ENCODE assay signal across 14 cellular contexts in genomic region chr12:52164624-52165023, GRCh38. TPM values are rescaled to one million over a fixed set of nuclear protein-coding genes. Genes with fewer than 3 reads are reported as not detected.
DNase-seq lines count a peak whose midpoint lies in the region; ATAC-seq and TF ChIP-seq lines count a peak whose summit lies in the region.
"Had no signal": no experiment of that assay in that cellular context is flagged by ENCODE, and none has a peak within 500 bp of the region (broad histone marks: within the 10 kb centered on the region; RNA-seq: fewer than 3 reads in every experiment).

No MANE protein-coding gene starts in this region.

- CTCF ChIA-PET in activated CD4-positive, alpha-beta memory T cell treated with anti-CD3 and anti-CD28 coated beads, Interleukin-2, amount 10 ng/mL, durations not matched to agents 7 days and 5 days (lab: Charles Lee) = no interaction called here

- H3K4me3 Mint-ChIP-seq in T-helper 17 cell = no peak overlapping the region
- no peak overlapping the region for H3K4me3 Mint-ChIP-seq in mesothelial cell of epicardium
- H3K4me3 Mint-ChIP-seq in activated CD4-positive, alpha-beta memory T cell treated with anti-CD3 and anti-CD28 coated beads, Interleukin-2, amount 10 ng/mL, durations not matched to agents 7 days and 5 days = no peak overlapping the region
- H3K4me3 Mint-ChIP-seq: activated naive CD8-positive, alpha-beta T cell treated with anti-CD3 and anti-CD28 coated beads, Interleukin-2, amount 10 ng/mL, durations not matched to agents 7 days and 5 days had no signal

- no peak overlapping the region for H3K4me3 ChIP-seq in ascending aorta
- H3K4me3 ChIP-seq: esophagus muscularis mucosa, SK-N-MC had no signal

- H3K4me1 ChIP-seq in ascending aorta = no peaks in the 10 kb centered on the region

- H3K36me3 ChIP-seq in ascending aorta = no peaks in the 10 kb centered on the region
- H3K36me3 ChIP-seq: esophagus muscularis mucosa had no signal

- ATAC-seq in T-helper 17 cell = no peak

- POLR2A ChIA-PET in activated CD4-positive, alpha-beta memory T cell treated with anti-CD3 and anti-CD28 coated beads, Interleukin-2, amount 10 ng/mL, durations not matched to agents 7 days and 5 days (lab: Charles Lee) = no interaction called here

- DNase-seq in Daoy (ENCODE audit: low read depth) (peak; percentile 47), LoVo (ENCODE audit: low spot score) (peak; percentile 75), T-helper 17 cell (no peak), mesothelial cell of epicardium (ENCODE audit: low spot score in 2 of 2, unreplicated experiment in 2 of 2) (no peak), iPS-NIHi11 (ENCODE audit: low spot score) (no peak), ascending aorta (ENCODE audit: low spot score in 2 of 2) (no peak)
- DNase-seq in stimulated activated CD4-positive, alpha-beta T cell treated with anti-CD3 and anti-CD28 coated beads, Interleukin-1b, Interleukin-23, amount 100 ng/mL, for 48 hours = no peak
- DNase-seq in activated CD4-positive, alpha-beta memory T cell treated with anti-CD3 and anti-CD28 coated beads, Interleukin-2, amount 10 ng/mL, durations not matched to agents 7 days and 5 days = no peak
- DNase-seq: activated CD4-positive, CD25-positive, alpha-beta regulatory T cell had no signal

- TF ChIP-seq CTCF in mesothelial cell of epicardium (IDR thresholded peaks at IDR 0.05; ENCODE audit: unreplicated experiment) = no peak
- TF ChIP-seq CTCF in ascending aorta (IDR thresholded peaks at IDR 0.05) = no peak

- H3K4me1 Mint-ChIP-seq in T-helper 17 cell = peaks cover 29% of the 10 kb centered on the region
- H3K4me1 Mint-ChIP-seq in mesothelial cell of epicardium = peaks cover 36% of the 10 kb centered on the region
- H3K4me1 Mint-ChIP-seq in activated CD4-positive, alpha-beta memory T cell treated with anti-CD3 and anti-CD28 coated beads, Interleukin-2, amount 10 ng/mL, durations not matched to agents 7 days and 5 days = peaks cover 43% of the 10 kb centered on the region

- H3K27ac Mint-ChIP-seq in T-helper 17 cell = peak overlapping the region; percentile 61
- peak overlapping the region; percentile 63 for H3K27ac Mint-ChIP-seq in mesothelial cell of epicardium
- no peak overlapping the region for H3K27ac Mint-ChIP-seq in activated CD4-positive, alpha-beta memory T cell treated with anti-CD3 and anti-CD28 coated beads, Interleukin-2, amount 10 ng/mL, durations not matched to agents 7 days and 5 days

- intact Hi-C loops in ascending aorta (cut with DNase I) = no loop called here

- no peak overlapping the region for H3K27ac ChIP-seq in ascending aorta
- H3K27ac ChIP-seq: esophagus muscularis mucosa, parathyroid adenoma, SK-N-MC had no signal

- H3K9me3 ChIP-seq in T-helper 17 cell (ENCODE audit: control insufficient read depth, low read length, poor library complexity, severe bottlenecking) (no peaks in the 10 kb centered on the region), ascending aorta (no peaks in the 10 kb centered on the region)
- H3K9me3 ChIP-seq: esophagus muscularis mucosa had no signal

- H3K36me3 Mint-ChIP-seq in T-helper 17 cell (ENCODE audit: low read depth) = no peaks in the 10 kb centered on the region
- H3K36me3 Mint-ChIP-seq in mesothelial cell of epicardium = no peaks in the 10 kb centered on the region
- H3K36me3 Mint-ChIP-seq in activated CD4-positive, alpha-beta memory T cell treated with anti-CD3 and anti-CD28 coated beads, Interleukin-2, amount 10 ng/mL, durations not matched to agents 7 days and 5 days (ENCODE audit: low read depth) = no peaks in the 10 kb centered on the region
- H3K36me3 Mint-ChIP-seq: activated naive CD8-positive, alpha-beta T cell treated with anti-CD3 and anti-CD28 coated beads, Interleukin-2, amount 10 ng/mL, durations not matched to agents 7 days and 5 days had no signal

- no peaks in the 10 kb centered on the region for H3K27me3 Mint-ChIP-seq in T-helper 17 cell
- no peaks in the 10 kb centered on the region for H3K27me3 Mint-ChIP-seq in mesothelial cell of epicardium (ENCODE audit: low read depth)
- peaks cover 3% of the 10 kb centered on the region for H3K27me3 Mint-ChIP-seq in activated CD4-positive, alpha-beta memory T cell treated with anti-CD3 and anti-CD28 coated beads, Interleukin-2, amount 10 ng/mL, durations not matched to agents 7 days and 5 days

- no peaks in the 10 kb centered on the region for H3K9me3 Mint-ChIP-seq in mesothelial cell of epicardium
- H3K9me3 Mint-ChIP-seq in activated CD4-positive, alpha-beta memory T cell treated with anti-CD3 and anti-CD28 coated beads, Interleukin-2, amount 10 ng/mL, durations not matched to agents 7 days and 5 days = no peaks in the 10 kb centered on the region
- H3K9me3 Mint-ChIP-seq: activated naive CD8-positive, alpha-beta T cell treated with anti-CD3 and anti-CD28 coated beads, Interleukin-2, amount 10 ng/mL, durations not matched to agents 7 days and 5 days had no signal

- no peaks in the 10 kb centered on the region for H3K27me3 ChIP-seq in ascending aorta
- H3K27me3 ChIP-seq: esophagus muscularis mucosa had no signal

RNA-seq across cellular contexts. Expression of gene KRT80, which starts 27.2 kb away (rescaled TPM):
- 4.4 and 5.5 TPM in 2 replicates for total RNA-seq in Daoy (2014; rRNA removed; shearing (Covaris generic))
- total RNA-seq in T-helper 17 cell (not detected), mesothelial cell of epicardium (2.7 to 3.0 TPM (median 3.0 TPM) in 3 replicates), ascending aorta (not detected)
- not detected for total RNA-seq in activated CD4-positive, alpha-beta memory T cell treated with anti-CD3 and anti-CD28 coated beads, Interleukin-2, amount 10 ng/mL, durations not matched to agents 7 days and 5 days
- total RNA-seq: activated naive CD8-positive, alpha-beta T cell treated with anti-CD3 and anti-CD28 coated beads, Interleukin-2, amount 10 ng/mL, durations not matched to agents 7 days and 5 days; subcutaneous adipose tissue had no signal

Comparison
In these comparisons a context has a peak if more than half of its experiments do, and no peak if none do; other contexts are left out.
1. DNase-seq: peak in Daoy (single experiment) and LoVo (single experiment); none in T-helper 17 cell (0 of 3), mesothelial cell of epicardium (0 of 2), stimulated activated CD4-positive, alpha-beta T cell treated with anti-CD3 and anti-CD28 coated beads, Interleukin-1b, Interleukin-23, amount 100 ng/mL, for 48 hours (single experiment), iPS-NIHi11 (single experiment), activated CD4-positive, alpha-beta memory T cell treated with anti-CD3 and anti-CD28 coated beads, Interleukin-2, amount 10 ng/mL, durations not matched to agents 7 days and 5 days (single experiment) and ascending aorta (0 of 2).